ENCODE assay signal across 8 cellular contexts in the genomic region with DNA sequence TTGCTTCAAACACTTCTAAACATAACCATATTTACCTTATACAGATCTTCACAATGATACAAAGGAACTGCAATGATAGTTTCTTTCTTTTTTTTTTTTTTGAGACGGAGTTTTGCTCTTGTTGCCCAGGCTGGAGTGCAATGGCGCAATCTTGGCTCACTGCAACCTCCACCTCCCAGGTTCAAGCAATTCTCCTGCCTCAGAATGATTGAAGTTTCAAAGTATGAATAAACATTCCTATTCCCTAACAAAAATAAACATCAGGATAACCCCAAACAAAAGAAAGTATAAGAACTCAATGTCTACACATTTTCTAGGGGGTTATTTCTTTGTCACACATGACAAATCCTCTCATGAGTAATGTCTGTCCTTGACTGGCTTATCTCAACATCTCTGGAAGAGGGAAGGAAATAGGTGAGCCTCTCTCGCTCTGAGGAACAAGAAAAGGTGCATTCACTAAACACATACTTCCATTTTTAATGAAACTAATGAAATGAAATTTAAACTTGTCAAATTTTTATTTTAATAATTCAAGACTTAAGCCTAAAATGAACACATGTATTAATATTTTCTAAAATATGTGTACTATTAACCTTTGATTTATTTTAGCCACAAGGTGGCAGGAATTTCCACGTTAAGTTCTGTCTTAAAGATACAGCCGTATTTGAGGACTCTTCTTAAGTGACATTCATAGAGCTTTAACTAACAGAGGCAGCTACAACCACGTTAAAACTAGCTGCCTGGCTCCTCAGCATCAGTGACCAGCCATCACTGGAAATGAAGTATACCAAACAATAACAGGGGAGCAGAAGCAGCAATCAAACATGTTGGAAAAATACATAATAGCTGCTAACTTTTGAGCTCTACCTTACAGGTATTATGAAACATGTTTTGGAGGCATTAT. TPM values are rescaled to one million over a fixed set of nuclear protein-coding genes. Genes with fewer than 3 reads are reported as not detected.
DNase-seq lines count a peak whose midpoint lies in the region; ATAC-seq and TF ChIP-seq lines count a peak whose summit lies in the region.

No MANE protein-coding gene starts in this region.

- H3K9me3 ChIP-seq in Karpas-422 (ENCODE audit: low read length) (no peaks in the 10 kb centered on the region), mesenchymal stem cell (ENCODE audit: control insufficient read depth, low read length) (no peaks in the 10 kb centered on the region)

- H2BK15ac ChIP-seq in mesenchymal stem cell (ENCODE audit: low read depth, poor library complexity, severe bottlenecking): no peak overlapping the region

- H2BK12ac ChIP-seq in mesenchymal stem cell (ENCODE audit: low read length in 2 of 2): no peak overlapping the region

- H3K4me3 ChIP-seq in Karpas-422 (ENCODE audit: low read length) (no peak overlapping the region), mesenchymal stem cell (ENCODE audit: insufficient read depth in 1 of 2, low read depth in 1 of 2, low read length in 2 of 2) (no peak overlapping the region)

- no peaks in the 10 kb centered on the region for H3K36me3 Mint-ChIP-seq in activated naive CD8-positive, alpha-beta T cell treated with anti-CD3 and anti-CD28 coated beads, Interleukin-2, amount 50 U/mL, for 24 hours (ENCODE audit: low read depth)

- H3K79me1 ChIP-seq in mesenchymal stem cell (replicated peaks; ENCODE audit: low read length, poor library complexity, severe bottlenecking): peaks cover 18% of the 10 kb centered on the region

- H3K27ac ChIP-seq in Karpas-422 (ENCODE audit: low read length) (peak overlapping the region; percentile 20; the same call in 1 of the 2 replicates), mesenchymal stem cell (ENCODE audit: low read length, poor library complexity, severe bottlenecking) (peak overlapping the region; percentile 56)

- peaks cover 60% of the 10 kb centered on the region for H3K4me1 ChIP-seq in Karpas-422 (ENCODE audit: low read length)
- H3K4me1 ChIP-seq in mesenchymal stem cell (ENCODE audit: control insufficient read depth, insufficient read depth, low read depth, low read length): peaks cover 6% of the 10 kb centered on the region

- H3K9me2 ChIP-seq in Karpas-422 (replicated peaks; ENCODE audit: insufficient read depth, low read length): no peaks in the 10 kb centered on the region

- no peak overlapping the region for H3K23ac ChIP-seq in mesenchymal stem cell (ENCODE audit: low read length in 2 of 2)

- no peak overlapping the region for H2BK120ac ChIP-seq in mesenchymal stem cell (ENCODE audit: low read depth, low read length)

- no peak overlapping the region for H3K4ac ChIP-seq in mesenchymal stem cell (ENCODE audit: low read depth in 1 of 2, low read length in 2 of 2)

- no peak overlapping the region for H2AK5ac ChIP-seq in mesenchymal stem cell (ENCODE audit: low read length, severe bottlenecking)

- no peak overlapping the region for H4K91ac ChIP-seq in mesenchymal stem cell (ENCODE audit: low read length)

- peaks cover 23% of the 10 kb centered on the region for H3K4me1 Mint-ChIP-seq in activated naive CD8-positive, alpha-beta T cell treated with anti-CD3 and anti-CD28 coated beads, Interleukin-2, amount 50 U/mL, for 24 hours

- peak; percentile 32 to 46 for DNase-seq in AML-193 (lab: John Stamatoyannopoulos, UW)
- peak; percentile 18 for DNase-seq in GM10266 (ENCODE audit: extremely low spot score)
- peak; percentile 80 for DNase-seq in Karpas-422
- DNase-seq in activated naive CD8-positive, alpha-beta T cell treated with anti-CD3 and anti-CD28 coated beads, Interleukin-2, amount 50 U/mL, for 24 hours: no peak
- peak; percentile 63 for DNase-seq in mesenchymal stem cell
- no peak for DNase-seq in Right ventricle myocardium superior
- no peak for DNase-seq in left ventricle myocardium superior

- H2BK5ac ChIP-seq in mesenchymal stem cell (ENCODE audit: low read depth, low read length, poor library complexity, severe bottlenecking): no peak overlapping the region

- 21% methylated on average over 5 of the region's 6 CpGs for WGBS in mesenchymal stem cell

- H3K14ac ChIP-seq in mesenchymal stem cell (ENCODE audit: low read length in 2 of 2): no peak overlapping the region

- no peak overlapping the region for H3K4me3 Mint-ChIP-seq in activated naive CD8-positive, alpha-beta T cell treated with anti-CD3 and anti-CD28 coated beads, Interleukin-2, amount 50 U/mL, for 24 hours

- no peak overlapping the region for H3K18ac ChIP-seq in mesenchymal stem cell (ENCODE audit: low read depth in 1 of 2, low read length in 2 of 2)

- H3K36me3 ChIP-seq in Karpas-422 (ENCODE audit: insufficient read depth, low read length): peaks cover 21% of the 10 kb centered on the region
- H3K36me3 ChIP-seq in mesenchymal stem cell (ENCODE audit: control insufficient read depth in 1 of 2, insufficient read depth in 2 of 2, low read depth in 1 of 2, low read length in 2 of 2): no peaks in the 10 kb centered on the region

- peak; percentile 38 for ATAC-seq in activated naive CD8-positive, alpha-beta T cell treated with anti-CD3 and anti-CD28 coated beads, Interleukin-2, amount 50 U/mL, for 24 hours
- no peak for ATAC-seq in Right ventricle myocardium superior (ENCODE audit: poor library complexity)
- no peak for ATAC-seq in left ventricle myocardium superior
- ATAC-seq in GM21737 (IDR thresholded peaks at IDR 0.05; ENCODE audit: unreplicated experiment): no peak

- TF ChIP-seq CTCF in GM10266 (IDR thresholded peaks at IDR 0.05; ENCODE audit: control insufficient read depth, insufficient read depth, low read depth, missing control alignments): peak; percentile 44

- H3K9me3 Mint-ChIP-seq in activated naive CD8-positive, alpha-beta T cell treated with anti-CD3 and anti-CD28 coated beads, Interleukin-2, amount 50 U/mL, for 24 hours: no peaks in the 10 kb centered on the region

- H4K20me1 ChIP-seq in Karpas-422 (ENCODE audit: insufficient read depth, low read depth, low read length): no peaks in the 10 kb centered on the region

- peaks cover 88% of the 10 kb centered on the region for H3K79me2 ChIP-seq in Karpas-422 (ENCODE audit: low read length)

- no peak overlapping the region for H3K4me2 ChIP-seq in Karpas-422 (ENCODE audit: low read depth, low read length, poor library complexity, severe bottlenecking)
- H3K4me2 ChIP-seq in mesenchymal stem cell (ENCODE audit: low read length, poor library complexity, severe bottlenecking): no peak overlapping the region

- H3K27me3 Mint-ChIP-seq in activated naive CD8-positive, alpha-beta T cell treated with anti-CD3 and anti-CD28 coated beads, Interleukin-2, amount 50 U/mL, for 24 hours: peaks cover 14% of the 10 kb centered on the region

- H3K9ac ChIP-seq in Karpas-422 (ENCODE audit: low read length) (peak overlapping the region; percentile 14; the same call in 1 of the 2 replicates), mesenchymal stem cell (ENCODE audit: low read length) (no peak overlapping the region)

- H4K8ac ChIP-seq in mesenchymal stem cell (ENCODE audit: low read length): no peak overlapping the region

- H3K27me3 ChIP-seq in Karpas-422 (ENCODE audit: low read length) (no peaks in the 10 kb centered on the region), mesenchymal stem cell (ENCODE audit: control insufficient read depth in 1 of 2, insufficient read depth in 1 of 2, low read length in 2 of 2) (no peaks in the 10 kb centered on the region)

- intact Hi-C loops in Right ventricle myocardium superior (cut with DNase I): no loop called here
- intact Hi-C loops in left ventricle myocardium superior (cut with micrococcal nuclease): no loop called here

- peak overlapping the region; percentile 30 for H3K27ac Mint-ChIP-seq in activated naive CD8-positive, alpha-beta T cell treated with anti-CD3 and anti-CD28 coated beads, Interleukin-2, amount 50 U/mL, for 24 hours

- no peak overlapping the region for H2AFZ ChIP-seq in Karpas-422 (ENCODE audit: low read length)
- no peak overlapping the region for H2AFZ ChIP-seq in mesenchymal stem cell (ENCODE audit: low read depth, low read length)

RNA-seq across cellular contexts. Expression of gene MALSU1, which starts 58.3 kb away (rescaled TPM):
- total RNA-seq in Karpas-422 (2014; rRNA removed; shearing (Covaris generic); ENCODE audit: low replicate concordance): 92.2 and 169 TPM in 2 replicates
- polyA plus RNA-seq in mesenchymal stem cell (2013, experiment 1 of 2): 56.2 TPM
- polyA plus RNA-seq in mesenchymal stem cell (2013, experiment 2 of 2): 61.1 TPM
- 112 TPM for total RNA-seq in Right ventricle myocardium superior
- total RNA-seq in left ventricle myocardium superior: 123 TPM

Comparison
In these comparisons a context has a peak if more than half of its experiments do, and no peak if none do; other contexts are left out.
1. DNase-seq: peak in AML-193 (2 of 2), GM10266 (single experiment), Karpas-422 (single experiment) and mesenchymal stem cell (single experiment); none in activated naive CD8-positive, alpha-beta T cell treated with anti-CD3 and anti-CD28 coated beads, Interleukin-2, amount 50 U/mL, for 24 hours (single experiment), Right ventricle myocardium superior (single experiment) and left ventricle myocardium superior (single experiment).